Comparison of ENCODE assay signal across 8 cellular contexts in genomic region chr21:31228723-31229122, GRCh38.
DNase-seq lines count a peak whose midpoint lies in the region; ATAC-seq and TF ChIP-seq lines count a peak whose summit lies in the region.
"Not testable (repeated sequence)": the region's sequence is repeated elsewhere in the genome, so short reads cannot be mapped to it uniquely, and the experiment has no call there.

No MANE protein-coding gene starts in this region.

- H3K4me3 Mint-ChIP-seq in activated CD4-positive, alpha-beta T cell treated with anti-CD3 and anti-CD28 coated beads for 36 hours; activated T-helper 17 cell treated with anti-CD3 and anti-CD28 coated beads, Interleukin-2, amount 50 U/mL, for 72 hours; activated naive CD8-positive, alpha-beta T cell; nephron progenitor cell; stimulated activated naive B cell treated with anti-CD40 and anti-IgM and Interleukin-4, amounts not matched to agents 10 μg/mL and 1 μg/mL and 100 μg/mL, for 72 hours: not testable (repeated sequence)

- POLR2A ChIA-PET in activated CD4-positive, alpha-beta T cell treated with anti-CD3 and anti-CD28 coated beads for 36 hours (lab: Charles Lee) = interaction anchor here (0.7 kb wide), 1 partner anchor 8 kb away, joined by 3 read pairs; no protein-coding TSS in a partner anchor

- TF ChIP-seq CTCF in nephron progenitor cell (IDR thresholded peaks at IDR 0.05) = not testable (repeated sequence)

- not testable (repeated sequence) for H3K27me3 Mint-ChIP-seq in activated CD4-positive, alpha-beta T cell treated with anti-CD3 and anti-CD28 coated beads for 36 hours; activated T-helper 17 cell treated with anti-CD3 and anti-CD28 coated beads, Interleukin-2, amount 50 U/mL, for 72 hours; activated naive CD8-positive, alpha-beta T cell; nephron progenitor cell (ENCODE audit: low read depth, poor library complexity); stimulated activated naive B cell treated with anti-CD40 and anti-IgM and Interleukin-4, amounts not matched to agents 10 μg/mL and 1 μg/mL and 100 μg/mL, for 72 hours

- H3K27ac Mint-ChIP-seq in activated CD4-positive, alpha-beta T cell treated with anti-CD3 and anti-CD28 coated beads for 36 hours; activated T-helper 17 cell treated with anti-CD3 and anti-CD28 coated beads, Interleukin-2, amount 50 U/mL, for 72 hours; stimulated activated naive B cell treated with anti-CD40 and anti-IgM and Interleukin-4, amounts not matched to agents 10 μg/mL and 1 μg/mL and 100 μg/mL, for 72 hours: not testable (repeated sequence)
- H3K27ac Mint-ChIP-seq in activated naive CD8-positive, alpha-beta T cell = peak overlapping the region; percentile 82
- H3K27ac Mint-ChIP-seq in nephron progenitor cell = peak overlapping the region; percentile 46

- DNase-seq in activated CD4-positive, alpha-beta T cell treated with anti-CD3 and anti-CD28 coated beads for 36 hours = peak; percentile 33
- DNase-seq in activated T-cell treated with anti-CD3 and anti-CD28 coated beads for 24 hours (ENCODE audit: low read depth) = peak; percentile 13
- DNase-seq in nephron progenitor cell; stimulated activated naive B cell treated with anti-CD40 and anti-IgM and Interleukin-4, amounts not matched to agents 10 μg/mL and 1 μg/mL and 100 μg/mL, for 72 hours: not testable (repeated sequence)
- peak; percentile 10 for DNase-seq in stimulated activated CD4-positive, alpha-beta T cell treated with anti-CD3 and anti-CD28 coated beads, Interleukin-4, amount 100 ng/mL, for 1 hour

- peaks cover 11% of the 10 kb centered on the region for H3K4me1 Mint-ChIP-seq in activated CD4-positive, alpha-beta T cell treated with anti-CD3 and anti-CD28 coated beads for 36 hours
- H3K4me1 Mint-ChIP-seq in activated T-helper 17 cell treated with anti-CD3 and anti-CD28 coated beads, Interleukin-2, amount 50 U/mL, for 72 hours; nephron progenitor cell; stimulated activated naive B cell treated with anti-CD40 and anti-IgM and Interleukin-4, amounts not matched to agents 10 μg/mL and 1 μg/mL and 100 μg/mL, for 72 hours: not testable (repeated sequence)
- peaks cover 16% of the 10 kb centered on the region for H3K4me1 Mint-ChIP-seq in activated naive CD8-positive, alpha-beta T cell (ENCODE audit: low read depth)

- not testable (repeated sequence) for H3K9me3 Mint-ChIP-seq in activated CD4-positive, alpha-beta T cell treated with anti-CD3 and anti-CD28 coated beads for 36 hours (ENCODE audit: low read depth); activated T-helper 17 cell treated with anti-CD3 and anti-CD28 coated beads, Interleukin-2, amount 50 U/mL, for 72 hours; activated naive CD8-positive, alpha-beta T cell (ENCODE audit: low read depth); nephron progenitor cell; stimulated activated naive B cell treated with anti-CD40 and anti-IgM and Interleukin-4, amounts not matched to agents 10 μg/mL and 1 μg/mL and 100 μg/mL, for 72 hours

- CTCF ChIA-PET in activated CD4-positive, alpha-beta T cell treated with anti-CD3 and anti-CD28 coated beads for 36 hours (lab: Charles Lee) = not testable (repeated sequence)

- H3K36me3 Mint-ChIP-seq in activated CD4-positive, alpha-beta T cell treated with anti-CD3 and anti-CD28 coated beads for 36 hours (ENCODE audit: low read depth) = peaks cover 38% of the 10 kb centered on the region
- H3K36me3 Mint-ChIP-seq in activated T-helper 17 cell treated with anti-CD3 and anti-CD28 coated beads, Interleukin-2, amount 50 U/mL, for 72 hours (ENCODE audit: low read depth) = peaks cover 49% of the 10 kb centered on the region
- not testable (repeated sequence) for H3K36me3 Mint-ChIP-seq in activated naive CD8-positive, alpha-beta T cell
- H3K36me3 Mint-ChIP-seq in nephron progenitor cell (ENCODE audit: low read depth) = peaks cover 78% of the 10 kb centered on the region
- peaks cover 5 to 13% of the 10 kb centered on the region in 2 donors for H3K36me3 Mint-ChIP-seq in stimulated activated naive B cell treated with anti-CD40 and anti-IgM and Interleukin-4, amounts not matched to agents 10 μg/mL and 1 μg/mL and 100 μg/mL, for 72 hours

- intact Hi-C loops in activated CD4-positive, alpha-beta T cell treated with anti-CD3 and anti-CD28 coated beads for 36 hours (cut with DNase I, micrococcal nuclease) = not testable (repeated sequence)

- ATAC-seq in GM18868 (IDR thresholded peaks at IDR 0.05; ENCODE audit: unreplicated experiment) = peak; percentile 73
- peak; percentile 90 for ATAC-seq in activated CD4-positive, alpha-beta T cell treated with anti-CD3 and anti-CD28 coated beads for 36 hours
- peak; percentile 78 for ATAC-seq in activated T-helper 17 cell treated with anti-CD3 and anti-CD28 coated beads, Interleukin-2, amount 50 U/mL, for 72 hours (replicated peaks)
- ATAC-seq in stimulated activated naive B cell treated with anti-CD40 and anti-IgM and Interleukin-4, amounts not matched to agents 10 μg/mL and 1 μg/mL and 100 μg/mL, for 72 hours (replicated peaks) = peak; percentile 81 to 86
